Comparison of ENCODE assay signal across 8 cellular contexts in genomic region chr11:63813563-63814382, GRCh38. TPM values are rescaled to one million over a fixed set of nuclear protein-coding genes. Genes with fewer than 3 reads are reported as not detected.
DNase-seq lines count a peak whose midpoint lies in the region; ATAC-seq, FAIRE-seq and TF ChIP-seq lines count a peak whose summit lies in the region.

No MANE protein-coding gene starts in this region.

- H3K36me3 ChIP-seq in neuron (ENCODE audit: insufficient read depth, low read length) (peaks cover 26% of the 10 kb centered on the region), aorta (ENCODE audit: control insufficient read depth in 1 of 2, insufficient read depth in 2 of 2, low read length in 1 of 2) (peaks cover 0 to 3% of the 10 kb centered on the region in 2 donors)

- H3K9me3 ChIP-seq in neuron (ENCODE audit: low read length) (no peaks in the 10 kb centered on the region), aorta (ENCODE audit: control insufficient read depth, low read length) (no peaks in the 10 kb centered on the region)

- peaks cover 13% of the 10 kb centered on the region for H3K27me3 Mint-ChIP-seq in activated naive CD4-positive, alpha-beta T cell treated with anti-CD3 and anti-CD28 coated beads, Interleukin-2, amount 10 ng/mL, durations not matched to agents 7 days and 5 days

- FAIRE-seq in frontal cortex (lab: Jason Lieb, UNC): no peak

- H3K4me3 ChIP-seq in AG10803 (ENCODE audit: low read length) (peak overlapping the region; percentile 89), neuron (ENCODE audit: low read length) (peak overlapping the region; percentile 99), aorta (ENCODE audit: low read length in 2 of 2) (peak overlapping the region; percentile 49 to 96)

- peaks cover 24% of the 10 kb centered on the region for H3K4me1 ChIP-seq in neuron (ENCODE audit: insufficient read depth, low read length)
- H3K4me1 ChIP-seq in aorta (ENCODE audit: control insufficient read depth in 1 of 2, insufficient read depth in 2 of 2, low read length in 2 of 2): peaks cover 0 to 2% of the 10 kb centered on the region in 2 donors

- peak overlapping the region; percentile 50 for H3K27ac Mint-ChIP-seq in activated naive CD4-positive, alpha-beta T cell treated with anti-CD3 and anti-CD28 coated beads, Interleukin-2, amount 10 ng/mL, durations not matched to agents 7 days and 5 days

- H3K4me3 Mint-ChIP-seq in activated naive CD4-positive, alpha-beta T cell treated with anti-CD3 and anti-CD28 coated beads, Interleukin-2, amount 10 ng/mL, durations not matched to agents 7 days and 5 days: peak overlapping the region; percentile 81

- CTCF ChIA-PET in activated naive CD4-positive, alpha-beta T cell treated with anti-CD3 and anti-CD28 coated beads, Interleukin-2, amount 10 ng/mL, durations not matched to agents 7 days and 5 days (lab: Charles Lee): interaction anchor here (1.2 kb wide), 1 partner anchor 23 kb away, joined by 3 read pairs; no protein-coding TSS in a partner anchor

- no peaks in the 10 kb centered on the region for H3K9me3 Mint-ChIP-seq in activated naive CD4-positive, alpha-beta T cell treated with anti-CD3 and anti-CD28 coated beads, Interleukin-2, amount 10 ng/mL, durations not matched to agents 7 days and 5 days

- peaks cover 33% of the 10 kb centered on the region for H3K4me1 Mint-ChIP-seq in activated naive CD4-positive, alpha-beta T cell treated with anti-CD3 and anti-CD28 coated beads, Interleukin-2, amount 10 ng/mL, durations not matched to agents 7 days and 5 days

- H3K27me3 ChIP-seq in neuron (ENCODE audit: insufficient read depth, low read length): no peaks in the 10 kb centered on the region
- H3K27me3 ChIP-seq in aorta (ENCODE audit: control insufficient read depth in 1 of 2, insufficient read depth in 2 of 2, low read length in 1 of 2): no peaks in the 10 kb centered on the region

- H3K36me3 Mint-ChIP-seq in activated naive CD4-positive, alpha-beta T cell treated with anti-CD3 and anti-CD28 coated beads, Interleukin-2, amount 10 ng/mL, durations not matched to agents 7 days and 5 days: peaks cover 19% of the 10 kb centered on the region

- H2AFZ ChIP-seq in neuron (ENCODE audit: low read depth, low read length): peak overlapping the region; percentile 28

- peak; percentile 33 for ATAC-seq in GM18861 (IDR thresholded peaks at IDR 0.05; ENCODE audit: unreplicated experiment)
- peak; percentile 23 for ATAC-seq in HG03066 (IDR thresholded peaks at IDR 0.05; ENCODE audit: low read depth, unreplicated experiment)
- ATAC-seq in aorta (ENCODE audit: low FRiP score): peak; percentile 69

- DNase-seq in AG10803 (ENCODE audit: low read depth) (peak; percentile 51), NOMO-1 treated with dmso at 0.1 percent for 144 hours (lab: John Stamatoyannopoulos, UW; ENCODE audit: unreplicated experiment) (peak; percentile 14), frontal cortex (ENCODE audit: low spot score in 2 of 2) (peak; percentile 71 to 73), aorta (peak; percentile 72 to 86)
- DNase-seq in activated naive CD4-positive, alpha-beta T cell treated with anti-CD3 and anti-CD28 coated beads, Interleukin-2, amount 10 ng/mL, durations not matched to agents 7 days and 5 days: peak; percentile 68

- 0 to 1% methylated on average over 35 to 74 of the region's 74 CpGs for WGBS in aorta, 2 donors

- intact Hi-C loops in aorta (cut with DNase I): no loop called here

- TF ChIP-seq CTCF in AG10803 (conservative IDR thresholded peaks at IDR 0.05; ENCODE audit: low read length): no peak

- H3K27ac ChIP-seq in aorta (ENCODE audit: low read depth in 1 of 2, low read length in 2 of 2): peak overlapping the region in 1 of 2 donors; percentile 2

RNA-seq across cellular contexts. Expression of gene SPINDOC, which starts 0.5 kb away (rescaled TPM):
- total RNA-seq in frontal cortex (13.0 TPM), aorta (10 to 100 TPM; 18.3 to 20.6 TPM)
- polyA plus RNA-seq in aorta: 10 to 100 TPM in 1 of 2 donors, 1 to 10 TPM in 1; 7.1 to 12.6 TPM

RNA-seq across cellular contexts. Expression of gene MARK2, which starts 25.1 kb away (rescaled TPM):
- total RNA-seq in frontal cortex (11.8 TPM), aorta (10 to 100 TPM; 29.6 to 32.5 TPM)
- polyA plus RNA-seq in aorta: 1 to 10 TPM; 8.1 to 8.2 TPM

RNA-seq across cellular contexts. Expression of gene ZFTA, which starts 45.2 kb away (rescaled TPM):
- total RNA-seq in frontal cortex (55.8 TPM), aorta (10 to 100 TPM; 20.1 to 30.9 TPM)
- 10 to 100 TPM in 1 of 2 donors, 1 to 10 TPM in 1; 4.3 to 14.0 TPM for polyA plus RNA-seq in aorta

Comparison
In these comparisons a context has a peak if more than half of its experiments do, and no peak if none do; other contexts are left out.
1. DNase-seq: peak in every context shown above with its lines; median percentile 79 in aorta; 72 in frontal cortex; 68 in activated naive CD4-positive, alpha-beta T cell treated with anti-CD3 and anti-CD28 coated beads, Interleukin-2, amount 10 ng/mL, durations not matched to agents 7 days and 5 days; 51 in AG10803; 14 in NOMO-1 treated with dmso at 0.1 percent for 144 hours.